8 cellular contexts compared by ENCODE assay signal in the genomic region with DNA sequence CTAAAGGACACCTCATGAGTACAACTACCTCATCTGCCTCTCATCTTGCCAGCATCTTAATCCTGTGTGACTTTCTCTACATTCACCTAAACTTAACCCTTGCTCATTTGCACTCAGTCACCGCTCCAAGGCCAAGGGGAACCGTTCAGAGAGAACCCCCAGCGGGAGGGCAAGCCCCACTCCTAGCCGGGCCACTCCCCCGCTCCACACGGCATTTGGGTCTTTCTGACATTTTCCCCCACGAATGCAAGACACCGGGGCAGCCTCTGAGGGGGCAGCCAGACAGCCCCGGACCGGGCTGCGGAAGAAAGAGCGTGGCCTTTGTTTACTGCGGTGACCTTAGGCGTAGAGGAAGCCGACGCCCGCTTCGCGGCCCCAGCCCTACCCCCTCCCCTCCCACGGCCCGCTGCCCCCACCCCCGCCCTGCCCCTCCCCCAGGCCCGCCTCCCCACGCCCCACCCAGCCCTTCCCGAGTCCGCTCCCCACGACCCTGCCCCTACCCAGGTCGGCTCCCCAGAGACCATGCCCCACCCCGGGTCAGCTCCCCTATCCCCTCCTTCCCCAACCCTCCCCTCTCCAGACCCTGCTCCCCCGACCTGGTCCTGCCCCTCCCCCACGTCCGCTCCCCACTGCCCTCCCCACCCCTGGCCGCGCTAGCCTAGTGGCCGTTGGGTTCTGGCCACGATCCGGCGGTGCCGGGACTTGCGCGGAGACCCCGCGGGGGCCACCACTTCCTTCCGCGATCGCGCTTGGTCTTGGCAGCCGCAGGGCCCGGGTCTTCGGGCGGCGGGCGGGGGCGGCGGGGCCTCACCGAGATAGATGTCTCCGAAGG. TPM values are rescaled to one million over a fixed set of nuclear protein-coding genes. Genes with fewer than 3 reads are reported as not detected.
A peak's percentile ranks its signal among the peaks of the same experiment; 100 is the strongest.
DNase-seq lines count a peak whose midpoint lies in the region; TF ChIP-seq lines count a peak whose summit lies in the region.

No MANE protein-coding gene starts in this region.

- H3K36me3 ChIP-seq in A673 (ENCODE audit: insufficient read depth, low read length, poor library complexity, severe bottlenecking) (peaks cover 37% of the 10 kb centered on the region), left ventricle myocardium inferior (peaks cover 21% of the 10 kb centered on the region), sigmoid colon (peaks cover 0 to 20% (median 2%) of the 10 kb centered on the region in 4 donors)

- H3K27ac ChIP-seq in A673 (ENCODE audit: low read depth, low read length, poor library complexity, severe bottlenecking), result peak overlapping the region; percentile 99
- peak overlapping the region; percentile 98 for H3K27ac ChIP-seq in left ventricle myocardium inferior (replicated peaks)
- H3K27ac ChIP-seq in sigmoid colon, result peak overlapping the region; percentile 97 to 100 (median 98)

- H3K27me3 ChIP-seq in A673 (replicated peaks; ENCODE audit: insufficient read depth, low read depth, low read length, poor library complexity) (no peaks in the 10 kb centered on the region), left ventricle myocardium inferior (ENCODE audit: low read depth) (no peaks in the 10 kb centered on the region), sigmoid colon (no peaks in the 10 kb centered on the region)

- TF ChIP-seq CTCF in A673 (conservative IDR thresholded peaks at IDR 0.05; ENCODE audit: low read depth, low read length) (no peak), GM20000 (IDR thresholded peaks at IDR 0.05; ENCODE audit: extremely low read depth, missing control alignments) (no peak), left ventricle myocardium inferior (IDR thresholded peaks at IDR 0.05; ENCODE audit: borderline replicate concordance) (no peak), sigmoid colon (IDR thresholded peaks at IDR 0.05) (no peak)

- H3K4me3 ChIP-seq in A673 (ENCODE audit: low read depth, low read length, poor library complexity, severe bottlenecking) (peak overlapping the region; percentile 99), left ventricle myocardium inferior (peak overlapping the region; percentile 98), sigmoid colon (peak overlapping the region; percentile 77 to 99 (median 93))

- peaks cover 48% of the 10 kb centered on the region for H3K4me1 Mint-ChIP-seq in activated naive CD8-positive, alpha-beta T cell (ENCODE audit: low read depth)

- peaks cover 6% of the 10 kb centered on the region for H3K36me3 Mint-ChIP-seq in activated naive CD8-positive, alpha-beta T cell

- H3K27ac Mint-ChIP-seq in activated naive CD8-positive, alpha-beta T cell, result peak overlapping the region; percentile 92

- no peak for DNase-seq in A673 (ENCODE audit: low spot score)
- DNase-seq in GM20000 (ENCODE audit: low spot score), result peak; percentile 74
- peak; percentile 56 for DNase-seq in left ventricle myocardium inferior
- DNase-seq in sigmoid colon, result no peak
- DNase-seq in NCI-H446 treated with DMSO at 0.1 percent for 48 hours (lab: John Stamatoyannopoulos, UW), result no peak
- no peak for DNase-seq in NCI-H128 (lab: John Stamatoyannopoulos, UW; ENCODE audit: unreplicated experiment)

- TF ChIP-seq EP300 in sigmoid colon (IDR thresholded peaks at IDR 0.05), result no peak

- peak overlapping the region; percentile 90 for H3K4me3 Mint-ChIP-seq in activated naive CD8-positive, alpha-beta T cell

- no peaks in the 10 kb centered on the region for H3K27me3 Mint-ChIP-seq in activated naive CD8-positive, alpha-beta T cell

- CTCF ChIA-PET in A673 (lab: Charles Lee), result no interaction called here

- no peaks in the 10 kb centered on the region for H3K9me3 ChIP-seq in A673 (ENCODE audit: low read depth, low read length, poor library complexity, severe bottlenecking)
- no peaks in the 10 kb centered on the region for H3K9me3 ChIP-seq in left ventricle myocardium inferior (replicated peaks)
- H3K9me3 ChIP-seq in sigmoid colon, result no peaks in the 10 kb centered on the region

- 1% methylated on average over 54 to 57 of the region's 57 CpGs for WGBS in sigmoid colon, 2 donors

- TF ChIP-seq POLR2A in sigmoid colon (IDR thresholded peaks at IDR 0.05), result no peak

- intact Hi-C loops in A673 (cut with micrococcal nuclease; ENCODE audit: unreplicated experiment), result no loop called here
- intact Hi-C loops in left ventricle myocardium inferior (cut with micrococcal nuclease), result no loop called here
- intact Hi-C loops in sigmoid colon (cut with DNase I), result loop anchor here (2.0 kb wide), 2 partner anchors 20 to 32 kb away; no protein-coding TSS in a partner anchor

- peaks cover 10% of the 10 kb centered on the region for H3K4me1 ChIP-seq in A673 (ENCODE audit: insufficient read depth, low read length, poor library complexity, severe bottlenecking)
- H3K4me1 ChIP-seq in left ventricle myocardium inferior, result peaks cover 69% of the 10 kb centered on the region
- peaks cover 0 to 66% (median 63%) of the 10 kb centered on the region in 4 donors for H3K4me1 ChIP-seq in sigmoid colon

- POLR2A ChIA-PET in A673 (lab: Charles Lee; ENCODE audit: low non-redundant PET), result interaction anchor here (0.6 kb wide), 1 partner anchor 79 kb away, joined by 5 read pairs; no protein-coding TSS in a partner anchor

- BruUV-seq in A673 (replicated peaks; lab: Mats Ljungman, UMichigan), result no TSS peak

- no peaks in the 10 kb centered on the region for H3K9me3 Mint-ChIP-seq in activated naive CD8-positive, alpha-beta T cell (ENCODE audit: low read depth)

TF ChIP-seq in PFSK-1, 5 proteins besides CTCF, POLR2A, EP300 and RAD21:
- TF ChIP-seq SIN3A (IDR thresholded peaks at IDR 0.05; ENCODE audit: borderline replicate concordance, insufficient read depth, low read length) (no peak), FOXP2 (optimal IDR thresholded peaks at IDR 0.05; ENCODE audit: borderline replicate concordance, extremely low read depth, extremely low read length, insufficient read depth) (peak; percentile 75), TAF1 (IDR thresholded peaks at IDR 0.05; ENCODE audit: borderline replicate concordance, insufficient read depth, low read length) (no peak)

RNA-seq across cellular contexts. Expression of gene CSNK1D, which starts 0.8 kb away (rescaled TPM):
- total RNA-seq in A673 (2021), result 139 and 150 TPM in 2 replicates
- 269 TPM for polyA plus RNA-seq in PFSK-1 (2012; ENCODE audit: insufficient read length, low read depth)
- 61.8 TPM for total RNA-seq in left ventricle myocardium inferior
- 10 to 100 TPM; 45.1 to 61.2 (median 48.9) TPM for total RNA-seq in sigmoid colon
- polyA plus RNA-seq in sigmoid colon, result 100 to 1,000 TPM in 1 of 3 donors, 10 to 100 TPM in 2; 55.9 to 142 (median 86.2) TPM

RNA-seq across cellular contexts. Expression of gene SLC16A3, which starts 43.9 kb away (rescaled TPM):
- total RNA-seq in A673 (2021), result 0.97 and 2.8 TPM in 2 replicates
- 813 TPM for polyA plus RNA-seq in PFSK-1 (2012; ENCODE audit: insufficient read length, low read depth)
- 8.5 TPM for total RNA-seq in left ventricle myocardium inferior
- total RNA-seq in sigmoid colon, result 10 to 100 TPM in 3 of 4 donors, 1 to 10 TPM in 1; 9.6 to 19.7 (median 11.6) TPM
- polyA plus RNA-seq in sigmoid colon, result 100 to 1,000 TPM in 1 of 3 donors, 10 to 100 TPM in 2; 10.8 to 140 (median 37.9) TPM

RNA-seq across cellular contexts. Expression of gene CD7, which starts 44.7 kb away (rescaled TPM):
- total RNA-seq in A673 (2021) (not detected in 2 replicates), left ventricle myocardium inferior (0.47 TPM), sigmoid colon (1 to 10 TPM in 2 of 4 donors, not detected in 2; 2.8 to 4.3 TPM)
- polyA plus RNA-seq in PFSK-1 (2012; ENCODE audit: insufficient read length, low read depth), result not detected
- 10 to 100 TPM in 1 of 3 donors, 1 to 10 TPM in 1, under 1 TPM in 1; 0.60 to 38.3 (median 4.6) TPM for polyA plus RNA-seq in sigmoid colon

Comparison
In these comparisons a context has a peak if more than half of its experiments do, and no peak if none do; other contexts are left out.
1. DNase-seq: peak in GM20000 (single experiment) and left ventricle myocardium inferior (single experiment); none in A673 (single experiment), sigmoid colon (single experiment), NCI-H446 treated with DMSO at 0.1 percent for 48 hours (single experiment) and NCI-H128 (single experiment).
2. Peak in every context shown above with its lines, with median percentiles within 50 percentile points of each other: H3K27ac ChIP-seq and H3K4me3 ChIP-seq.